Comparison of ENCODE assay signal across 12 cellular contexts in genomic region chr21:46057111-46057709, GRCh38. TPM values are rescaled to one million over a fixed set of nuclear protein-coding genes. Genes with fewer than 3 reads are reported as not detected.
A peak's percentile ranks its signal among the peaks of the same experiment; 100 is the strongest.
DNase-seq lines count a peak whose midpoint lies in the region; ATAC-seq, FAIRE-seq and TF ChIP-seq lines count a peak whose summit lies in the region.
"Had no signal": no experiment of that assay in that cellular context is flagged by ENCODE, and none has a peak within 500 bp of the region (broad histone marks: within the 10 kb centered on the region; RNA-seq: fewer than 3 reads in every experiment).

No MANE protein-coding gene starts in this region.

- peaks cover 0 to 16% (median 3%) of the 10 kb centered on the region in 8 donors for H3K9me3 Mint-ChIP-seq in CD4-positive, alpha-beta memory T cell

- peak overlapping the region in 2 of 7 donors; percentile 64 to 81 for H3K27ac Mint-ChIP-seq in CD4-positive, alpha-beta memory T cell

- ATAC-seq in HepG2 = no peak

- H3K9me3 ChIP-seq in liver (ENCODE audit: control insufficient read depth in 4 of 4, low read length in 3 of 4) (peaks cover 0 to 12% (median 5%) of the 10 kb centered on the region in 4 donors), HepG2 (ENCODE audit: low read length) (peaks cover 9% of the 10 kb centered on the region), fibroblast of lung (ENCODE audit: control insufficient read depth, insufficient read depth, low read depth, low read length) (no peaks in the 10 kb centered on the region), ovary (no peaks in the 10 kb centered on the region), vagina (no peaks in the 10 kb centered on the region)
- no peaks in the 10 kb centered on the region for H3K9me3 ChIP-seq in CD4-positive, alpha-beta memory T cell (ENCODE audit: control insufficient read depth in 1 of 2, low read length in 2 of 2)

- H4K20me1 ChIP-seq in HepG2 (ENCODE audit: insufficient read depth, low read length) = no peaks in the 10 kb centered on the region
- no peaks in the 10 kb centered on the region for H4K20me1 ChIP-seq in fibroblast of lung (ENCODE audit: control insufficient read depth, extremely low read depth, insufficient read depth, low read length)

- intact Hi-C loops in HepG2 (cut with micrococcal nuclease; ENCODE audit: unreplicated experiment) (no loop called here), ovary (cut with DNase I) (loop anchor here in 2 of 4 donors (5.0 to 10.0 kb wide), 2 partner anchors 40 to 82 kb away; partner anchors contain the start of gene COL6A2 (in 2 of the 2)), vagina (cut with DNase I) (loop anchor here (5.0 kb wide), 1 partner anchor 40 kb away; the partner anchor contains the start of gene COL6A2)
- intact Hi-C loops in CD4-positive, alpha-beta memory T cell (cut with micrococcal nuclease) = no loop called here

- H3K4me1 ChIP-seq in liver (ENCODE audit: control insufficient read depth in 4 of 4, insufficient read depth in 4 of 4, low read length in 3 of 4) = no peaks in the 10 kb centered on the region
- H3K4me1 ChIP-seq in HepG2 (ENCODE audit: insufficient read depth, low read length) = no peaks in the 10 kb centered on the region
- peaks cover 50% of the 10 kb centered on the region for H3K4me1 ChIP-seq in fibroblast of lung (ENCODE audit: control insufficient read depth, extremely low read depth, insufficient read depth, low read length)
- peaks cover 30% of the 10 kb centered on the region for H3K4me1 ChIP-seq in ovary (ENCODE audit: insufficient read depth)
- peaks cover 40% of the 10 kb centered on the region for H3K4me1 ChIP-seq in vagina
- H3K4me1 ChIP-seq in CD4-positive, alpha-beta memory T cell (ENCODE audit: insufficient read depth, low read length) = no peaks in the 10 kb centered on the region

- peaks cover 25 to 32% of the 10 kb centered on the region in 2 donors for H3K27me3 Mint-ChIP-seq in CD4-positive, alpha-beta memory T cell

- WGBS in liver = 66% methylated on average over 27 of the region's 27 CpGs
- 46% methylated on average over 18 of the region's 27 CpGs for WGBS in HepG2 (ENCODE audit: low lambda C conversion rate)
- WGBS in ovary, 3 donors = 36 to 47% (median 42%) methylated on average over 27 of the region's 27 CpGs

- CTCF ChIA-PET in HepG2 (lab: Yijun Ruan, JAX; ENCODE audit: low intra/inter-chr PET ratio, low total read pairs) = no interaction called here
- CTCF ChIA-PET in CD4-positive, alpha-beta memory T cell (lab: Charles Lee; ENCODE audit: partially characterized antibody) = no interaction called here

- no peak for TF ChIP-seq CTCF in liver (IDR thresholded peaks at IDR 0.05; ENCODE audit: low read depth, low read length, missing input control)
- TF ChIP-seq CTCF in HepG2 (CRISPR knock-in tag; IDR thresholded peaks at IDR 0.05) = no peak
- TF ChIP-seq CTCF in fibroblast of lung (conservative IDR thresholded peaks at IDR 0.05 in 1 of 2, IDR thresholded peaks at IDR 0.05 in 1 of 2; ENCODE audit: low read depth in 1 of 2, low read length in 2 of 2) = no peak
- no peak for TF ChIP-seq CTCF in ovary (IDR thresholded peaks at IDR 0.05)
- TF ChIP-seq CTCF in vagina (IDR thresholded peaks at IDR 0.05) = no peak

- in situ Hi-C loops in HepG2 (cut with HindIII; ENCODE audit: extremely low pct_ligation_motif_present, low pct_unique_long_range_greater_than_20kb) = no loop called here

- POLR2A ChIA-PET in HepG2 (lab: Yijun Ruan, JAX) = no interaction called here
- POLR2A ChIA-PET in CD4-positive, alpha-beta memory T cell (lab: Charles Lee; ENCODE audit: partially characterized antibody) = no interaction called here

- H3K79me2 ChIP-seq in HepG2 (ENCODE audit: insufficient read depth, low read length) (no peaks in the 10 kb centered on the region), fibroblast of lung (ENCODE audit: control insufficient read depth, insufficient read depth, low read length) (no peaks in the 10 kb centered on the region)

- H3K4me1 Mint-ChIP-seq in CD4-positive, alpha-beta memory T cell = peaks cover 7 to 18% (median 8%) of the 10 kb centered on the region in 4 donors

- H3K9ac ChIP-seq in liver (ENCODE audit: low read depth in 1 of 2, low read length in 2 of 2) (no peak overlapping the region), HepG2 (ENCODE audit: insufficient read depth, low read depth, low read length) (no peak overlapping the region), fibroblast of lung (ENCODE audit: insufficient read depth, low read length) (peak overlapping the region; percentile 65)

- H2AFZ ChIP-seq in HepG2 (ENCODE audit: low read length) (no peak overlapping the region), fibroblast of lung (ENCODE audit: low read length) (no peak overlapping the region)

- no peak for TF ChIP-seq EP300 in HepG2 (IDR thresholded peaks at IDR 0.05; ENCODE audit: low read depth in 2 of 2, low read length in 2 of 2)
- TF ChIP-seq EP300 in HepG2 (CRISPR knock-in tag; IDR thresholded peaks at IDR 0.05; ENCODE audit: borderline replicate concordance) = no peak
- TF ChIP-seq EP300 in ovary (IDR thresholded peaks at IDR 0.05) = no peak

- H3K27ac ChIP-seq in liver (ENCODE audit: low read depth in 1 of 2, low read length in 2 of 2) = peak overlapping the region; percentile 38 to 57
- H3K27ac ChIP-seq in HepG2 (ENCODE audit: extremely low read length, insufficient read depth, low read length) = no peak overlapping the region
- H3K27ac ChIP-seq in fibroblast of lung (ENCODE audit: insufficient read depth, low read length) = peak overlapping the region; percentile 94
- H3K27ac ChIP-seq in ovary = peak overlapping the region; percentile 92 to 98
- peak overlapping the region; percentile 90 for H3K27ac ChIP-seq in vagina
- no peak overlapping the region for H3K27ac ChIP-seq in CD4-positive, alpha-beta memory T cell (ENCODE audit: low read depth, low read length)
- H3K27ac ChIP-seq: C4-2B had no signal

- FAIRE-seq in HepG2 (lab: Jason Lieb, UNC) = no peak
- FAIRE-seq: TTC549 had no signal

- H3K36me3 Mint-ChIP-seq in CD4-positive, alpha-beta memory T cell = no peaks in the 10 kb centered on the region

- H3K4me3 Mint-ChIP-seq in CD4-positive, alpha-beta memory T cell = peak overlapping the region in 4 of 8 donors; percentile 15 to 43 (median 32)

- no peak for DNase-seq in HepG2 (ENCODE audit: low spot score)
- DNase-seq in fibroblast of lung (ENCODE audit: low read depth in 2 of 2) = no peak
- DNase-seq in ovary = peak in 4 of 5 donors; percentile 32 to 56 (median 47)
- DNase-seq in vagina (ENCODE audit: extremely low spot score in 2 of 2) = peak in 1 of 2 donors; percentile 79
- no peak for DNase-seq in CD4-positive, alpha-beta memory T cell
- no peak for DNase-seq in DMS 273 (lab: John Stamatoyannopoulos, UW; ENCODE audit: unreplicated experiment)
- no peak for DNase-seq in nucleus accumbens (lab: John Stamatoyannopoulos, UW)
- DNase-seq: NCI-H2029 treated with DMSO at 0.1 percent for 48 hours; stimulated activated naive CD4-positive, alpha-beta T cell treated with Interleukin-2 at 50 U/mL for 16 hours had no signal

- TF ChIP-seq RAD21 in liver (IDR thresholded peaks at IDR 0.05) = no peak
- no peak for TF ChIP-seq RAD21 in HepG2 (CRISPR knock-in tag; IDR thresholded peaks at IDR 0.05)

- H3K27me3 ChIP-seq in liver (ENCODE audit: control insufficient read depth in 4 of 4, insufficient read depth in 4 of 4, low read length in 3 of 4) (peaks cover 0 to 6% (median 0%) of the 10 kb centered on the region in 4 donors), HepG2 (ENCODE audit: control insufficient read depth in 1 of 2, insufficient read depth in 2 of 2, low read length in 2 of 2) (peaks cover 0 to 4% of the 10 kb centered on the region in 2 experiments; a peak in 2 of 5 replicates), fibroblast of lung (ENCODE audit: control insufficient read depth, insufficient read depth, low read length) (no peaks in the 10 kb centered on the region), ovary (no peaks in the 10 kb centered on the region), vagina (no peaks in the 10 kb centered on the region)
- peaks cover 5% of the 10 kb centered on the region for H3K27me3 ChIP-seq in CD4-positive, alpha-beta memory T cell (ENCODE audit: insufficient read depth, low read length)

- H3K4me3 ChIP-seq in liver (ENCODE audit: low read depth in 1 of 3, low read length in 3 of 3) (no peak overlapping the region), HepG2 (replicated peaks in 1 of 3; ENCODE audit: insufficient read depth in 1 of 3, low read depth in 2 of 3, low read length in 3 of 3) (no peak overlapping the region), fibroblast of lung (replicated peaks in 1 of 4; ENCODE audit: control extremely low read depth in 1 of 4, insufficient read depth in 1 of 4, low read depth in 3 of 4, low read length in 4 of 4) (no peak overlapping the region), ovary (no peak overlapping the region), vagina (no peak overlapping the region)
- H3K4me3 ChIP-seq in CD4-positive, alpha-beta memory T cell (ENCODE audit: low read length in 2 of 2) = no peak overlapping the region

- H3K4me2 ChIP-seq in HepG2 (ENCODE audit: low read depth, low read length) (no peak overlapping the region), fibroblast of lung (ENCODE audit: extremely low read depth, insufficient read depth, low read length) (no peak overlapping the region)

- no TSS peak for BruUV-seq in HepG2 (replicated peaks; lab: Mats Ljungman, UMichigan)

- H3K36me3 ChIP-seq in liver (ENCODE audit: control insufficient read depth in 4 of 4, insufficient read depth in 3 of 4, low read depth in 1 of 4, low read length in 3 of 4) (no peaks in the 10 kb centered on the region), HepG2 (replicated peaks in 1 of 2; ENCODE audit: control insufficient read depth in 1 of 2, insufficient read depth in 2 of 2, low read length in 2 of 2) (no peaks in the 10 kb centered on the region), fibroblast of lung (ENCODE audit: control insufficient read depth, insufficient read depth, low read length) (no peaks in the 10 kb centered on the region), ovary (no peaks in the 10 kb centered on the region), vagina (no peaks in the 10 kb centered on the region)
- H3K36me3 ChIP-seq in CD4-positive, alpha-beta memory T cell (ENCODE audit: insufficient read depth, low read length) = no peaks in the 10 kb centered on the region

- TF ChIP-seq POLR2A in HepG2 (IDR thresholded peaks at IDR 0.05; ENCODE audit: insufficient read depth in 1 of 2, low read depth in 2 of 2, low read length in 2 of 2) (no peak), ovary (IDR thresholded peaks at IDR 0.05) (no peak), vagina (IDR thresholded peaks at IDR 0.05) (no peak)

RNA-seq across cellular contexts. Expression of gene COL6A2, which starts 40.7 kb away (rescaled TPM):
- total RNA-seq in liver (10 to 100 TPM; 39.1 to 44.3 TPM), HepG2 (2016; rRNA removed; fragmentation: Illumina TruSeq; extraction: Trizol) (0.07 and 0.14 TPM in 2 replicates), fibroblast of lung (782 and 928 TPM in 2 replicates), ovary (1,000 to 10,000 TPM in 1 of 7 donors, 100 to 1,000 TPM in 6; 222 to 1,092 (median 831) TPM), vagina (535 TPM)
- polyA plus RNA-seq in liver (10 to 100 TPM in 1 of 2 donors, 1 to 10 TPM in 1; 5.8 to 80.8 TPM), HepG2 (2011; rRNA removed) (0.41 and 1.6 TPM in 2 replicates), fibroblast of lung (346 and 702 TPM in 2 replicates), ovary (100 to 1,000 TPM in 1 of 2 donors, 10 to 100 TPM in 1; 50.9 to 818 TPM)
- not detected in 2 replicates for total RNA-seq in HepG2 (2016; cell fraction: cytosol; rRNA removed; fragmentation: Illumina TruSeq; extraction: Trizol; ENCODE audit: low read depth)
- total RNA-seq in HepG2 (2016; cell fraction: insoluble cytoplasmic fraction; rRNA removed; fragmentation: Illumina TruSeq; extraction: Trizol) = 0.06 TPM in 1 of 2 replicates, not detected in the other
- total RNA-seq in HepG2 (2016; cell fraction: membrane; rRNA removed; fragmentation: Illumina TruSeq; extraction: Trizol) = not detected in 2 replicates
- total RNA-seq in HepG2 (2016; cell fraction: nucleus; rRNA removed; fragmentation: Illumina TruSeq; extraction: Trizol) = 0.13 and 0.22 TPM in 2 replicates
- polyA plus RNA-seq in HepG2 (2011; cell fraction: cytosol; rRNA removed) = 0.27 and 0.31 TPM in 2 replicates
- polyA plus RNA-seq in HepG2 (2011; cell fraction: nucleus; rRNA removed) = 8.5 and 10.4 TPM in 2 replicates
- polyA plus RNA-seq in HepG2 (2012) = 0.36 and 0.81 TPM in 2 replicates
- polyA plus RNA-seq in HepG2 (2016; cell fraction: cytosol; fragmentation: Illumina TruSeq; extraction: Trizol; ENCODE audit: low read depth) = not detected in 2 replicates
- polyA plus RNA-seq in HepG2 (2016; cell fraction: insoluble cytoplasmic fraction; fragmentation: Illumina TruSeq; extraction: Trizol; ENCODE audit: low read depth) = not detected in 2 replicates
- not detected in 2 replicates for polyA plus RNA-seq in HepG2 (2016; cell fraction: membrane; fragmentation: Illumina TruSeq; extraction: Trizol; ENCODE audit: low read depth)
- 0.48 and 0.69 TPM in 2 replicates for polyA plus RNA-seq in HepG2 (2016; cell fraction: nucleus; fragmentation: Illumina TruSeq; extraction: Trizol; ENCODE audit: insufficient read depth, low read depth)
- 0.44 TPM in 1 of 2 replicates, not detected in the other for polyA minus RNA-seq in HepG2 (2011; rRNA and poly(A)+ RNA removed; ENCODE audit: low replicate concordance)
- polyA minus RNA-seq in HepG2 (2011; cell fraction: cytosol; rRNA and poly(A)+ RNA removed) = not detected in 2 replicates
- polyA minus RNA-seq in HepG2 (2011; cell fraction: nucleus; rRNA and poly(A)+ RNA removed) = 0.52 and 1.2 TPM in 2 replicates
- 857 and 2,080 TPM in 2 replicates for polyA plus RNA-seq in fibroblast of lung (2012)
- polyA minus RNA-seq in fibroblast of lung (ENCODE audit: low replicate concordance) = 367 and 1,367 TPM in 2 replicates
- 10 to 100 TPM; 21.8 to 25.7 TPM for total RNA-seq in CD4-positive, alpha-beta memory T cell
- 1 to 10 TPM in 1 of 2 donors, under 1 TPM in 1; 0.77 to 1.5 TPM for polyA plus RNA-seq in CD4-positive, alpha-beta memory T cell

Comparison
In these comparisons a context has a peak if more than half of its experiments do, and no peak if none do; other contexts are left out.
1. H3K27ac ChIP-seq: peak in liver (2 of 2), fibroblast of lung (single experiment), ovary (2 of 2) and vagina (single experiment); none in HepG2 (single experiment) and CD4-positive, alpha-beta memory T cell (single experiment).
2. RNA of gene COL6A2, which starts 40.7 kb away (total RNA-seq): 222 to 1,092 TPM in ovary, 782 to 928 TPM in fibroblast of lung, 535 TPM in vagina (single experiment), 39.1 to 44.3 TPM in liver and 21.8 to 25.7 TPM in CD4-positive, alpha-beta memory T cell; 0.06 to 0.22 TPM in HepG2; every median in the first group is over 10 times any median in the second.
3. DNase-seq: peak in ovary (4 of 5); none in HepG2 (single experiment), fibroblast of lung (0 of 2), CD4-positive, alpha-beta memory T cell (0 of 5), DMS 273 (single experiment) and nucleus accumbens (0 of 56).